Comparison of ENCODE assay signal across 13 cellular contexts in the genomic region with DNA sequence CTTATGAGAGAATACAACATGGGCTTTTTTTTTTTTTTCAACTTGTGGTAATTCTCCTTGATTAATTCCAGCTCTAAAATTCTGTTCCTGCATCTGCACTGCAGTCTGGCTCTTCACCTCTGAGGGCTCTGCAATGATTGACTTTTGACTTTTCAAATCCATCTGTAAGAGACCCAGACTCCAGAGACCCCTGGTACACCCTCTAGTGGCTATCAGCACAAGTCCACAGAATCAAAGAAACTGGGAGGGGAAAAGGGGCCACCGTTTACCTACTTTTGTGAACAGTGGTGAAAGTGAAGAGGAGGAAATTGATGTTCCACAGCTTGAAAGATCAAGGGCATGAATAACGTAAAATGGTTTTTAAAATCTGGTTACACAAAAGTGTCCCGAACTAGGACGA.
DNase-seq lines count a peak whose midpoint lies in the region; ATAC-seq and TF ChIP-seq lines count a peak whose summit lies in the region.
"Had no signal": no experiment of that assay in that cellular context is flagged by ENCODE, and none has a peak within 500 bp of the region (broad histone marks: within the 10 kb centered on the region; RNA-seq: fewer than 3 reads in every experiment).

No MANE protein-coding gene starts in this region.

- no peak overlapping the region for H4K8ac ChIP-seq in mesendoderm (ENCODE audit: low read depth, low read length)

- DNase-seq in HuH-7 (ENCODE audit: low spot score) (peak; percentile 39), astrocyte of the cerebellum (ENCODE audit: low read depth) (no peak), mesendoderm (peak; percentile 55), activated gamma-delta T cell (lab: John Stamatoyannopoulos, UW) (no peak), T-cell (no peak), NCI-H2196 (lab: John Stamatoyannopoulos, UW; ENCODE audit: unreplicated experiment) (no peak), head of caudate nucleus (no peak)
- DNase-seq: CD4-positive, alpha-beta memory T cell; immature natural killer cell; NCI-H226; sigmoid colon had no signal

- no peak overlapping the region for H4K5ac ChIP-seq in mesendoderm (ENCODE audit: low read length)

- H2BK120ac ChIP-seq in mesendoderm (ENCODE audit: low read depth, low read length) = no peak overlapping the region

- H3K36me3 ChIP-seq in mesendoderm (ENCODE audit: control insufficient read depth, insufficient read depth, low read length) = no peaks in the 10 kb centered on the region
- H3K36me3 ChIP-seq: sigmoid colon had no signal

- H2BK5ac ChIP-seq in mesendoderm (ENCODE audit: low read length) = no peak overlapping the region

- in situ Hi-C loops in astrocyte of the cerebellum (cut with HindIII; ENCODE audit: low sequenced_read_pairs) = no loop called here

- H3K18ac ChIP-seq in mesendoderm (ENCODE audit: low read length) = no peak overlapping the region

- H3K27ac ChIP-seq in C4-2B (no peak overlapping the region), mesendoderm (ENCODE audit: low read depth, low read length) (no peak overlapping the region)
- H3K27ac ChIP-seq: sigmoid colon had no signal

- H3K4me1 Mint-ChIP-seq in T-cell = no peaks in the 10 kb centered on the region
- H3K4me1 Mint-ChIP-seq: CD4-positive, alpha-beta memory T cell; immature natural killer cell had no signal

- H3K4me3 ChIP-seq in astrocyte of the cerebellum (ENCODE audit: low read depth, low read length) (no peak overlapping the region), mesendoderm (ENCODE audit: low read length) (no peak overlapping the region)
- H3K4me3 ChIP-seq: sigmoid colon had no signal

- H3K79me1 ChIP-seq in mesendoderm (ENCODE audit: low read length) = no peaks in the 10 kb centered on the region

- no peak for ATAC-seq in T-cell (replicated peaks in 1 of 4)

- intact Hi-C loops in head of caudate nucleus (cut with DNase I) = no loop called here

- H3K56ac ChIP-seq in mesendoderm (ENCODE audit: low read length) = no peak overlapping the region

- H3K4me2 ChIP-seq in mesendoderm (ENCODE audit: low read length) = no peak overlapping the region

- no peaks in the 10 kb centered on the region for H3K9me3 Mint-ChIP-seq in T-cell
- H3K9me3 Mint-ChIP-seq: CD4-positive, alpha-beta memory T cell; immature natural killer cell had no signal

- H3K4me1 ChIP-seq in mesendoderm (ENCODE audit: control insufficient read depth, low read depth, low read length) = peaks cover 6% of the 10 kb centered on the region

- H3K23ac ChIP-seq in mesendoderm (ENCODE audit: low read length) = no peak overlapping the region

- H3K4me3 Mint-ChIP-seq in T-cell = no peak overlapping the region
- H3K4me3 Mint-ChIP-seq: activated naive CD8-positive, alpha-beta T cell; CD4-positive, alpha-beta memory T cell; immature natural killer cell had no signal

- no peak overlapping the region for H2AK5ac ChIP-seq in mesendoderm (ENCODE audit: low read length)

- CTCF ChIA-PET in T-cell (lab: Charles Lee) = no interaction called here

- no peaks in the 10 kb centered on the region for H3K79me2 ChIP-seq in mesendoderm (ENCODE audit: control insufficient read depth, insufficient read depth, low read length)

- H2BK15ac ChIP-seq in mesendoderm (replicated peaks; ENCODE audit: low read depth) = no peak overlapping the region

- peak; percentile 38 for TF ChIP-seq CTCF in C4-2B (conservative IDR thresholded peaks at IDR 0.05)
- TF ChIP-seq CTCF in astrocyte of the cerebellum (IDR thresholded peaks at IDR 0.05; ENCODE audit: low read depth, low read length, missing control alignments) = peak; percentile 50

- H3K27me3 Mint-ChIP-seq in T-cell = peaks cover 0 to 3% of the 10 kb centered on the region in 2 donors

- H3K4ac ChIP-seq in mesendoderm (ENCODE audit: low read depth, low read length) = no peak overlapping the region

- H3K9ac ChIP-seq in mesendoderm (ENCODE audit: low read length) = no peak overlapping the region

- no peak overlapping the region for H3K27ac Mint-ChIP-seq in T-cell
- H3K27ac Mint-ChIP-seq: activated naive CD8-positive, alpha-beta T cell; CD4-positive, alpha-beta memory T cell; immature natural killer cell had no signal

- no CpG with 5 or more reads among the region's 4 CpGs for WGBS in mesendoderm (ENCODE audit: extremely low coverage, insufficient coverage, low lambda C conversion rate)

- no peaks in the 10 kb centered on the region for H3K27me3 ChIP-seq in mesendoderm (ENCODE audit: insufficient read depth, low read length, poor library complexity)
- H3K27me3 ChIP-seq: sigmoid colon had no signal

- no peaks in the 10 kb centered on the region for H3K36me3 Mint-ChIP-seq in T-cell
- H3K36me3 Mint-ChIP-seq: activated naive CD8-positive, alpha-beta T cell; CD4-positive, alpha-beta memory T cell; immature natural killer cell had no signal

- POLR2A ChIA-PET in T-cell (lab: Charles Lee) = no interaction called here

Comparison
In these comparisons a context has a peak if more than half of its experiments do, and no peak if none do; other contexts are left out.
1. DNase-seq: peak in HuH-7 (single experiment) and mesendoderm (single experiment); none in astrocyte of the cerebellum (single experiment), activated gamma-delta T cell (single experiment), T-cell (0 of 34), NCI-H2196 (single experiment) and head of caudate nucleus (0 of 42).